In the genomic region with DNA sequence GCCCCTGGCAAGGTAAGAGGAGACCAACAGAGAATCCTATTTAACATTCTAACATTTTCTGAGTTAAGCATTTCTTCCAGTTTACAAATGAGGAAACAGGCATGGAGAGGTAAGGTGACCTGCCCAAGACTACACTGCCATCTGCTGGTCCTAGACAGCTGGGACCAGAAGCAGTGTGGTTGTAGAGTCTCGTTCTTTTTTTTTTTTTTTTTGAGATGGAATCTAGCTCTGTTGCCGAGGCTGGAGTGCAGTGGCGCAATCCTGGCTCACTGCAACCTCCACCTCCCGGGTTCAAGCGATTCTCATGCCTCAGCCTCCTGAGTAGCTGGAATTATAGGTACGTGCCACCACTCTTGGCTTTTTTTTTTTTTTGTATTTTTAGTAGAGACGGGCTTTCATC, we compare ENCODE assay signal across 8 cellular contexts. TPM values are rescaled to one million over a fixed set of nuclear protein-coding genes. Genes with fewer than 3 reads are reported as not detected.
DNase-seq lines count a peak whose midpoint lies in the region; ATAC-seq and TF ChIP-seq lines count a peak whose summit lies in the region.
"Not testable (repeated sequence)": the region's sequence is repeated elsewhere in the genome, so short reads cannot be mapped to it uniquely, and the experiment has no call there.

No MANE protein-coding gene starts in this region.

- peak; percentile 55 for ATAC-seq in GM21528 (IDR thresholded peaks at IDR 0.05; ENCODE audit: low FRiP score, unreplicated experiment)

- not testable (repeated sequence) for H3K27me3 Mint-ChIP-seq in CD4-positive, alpha-beta memory T cell; mesothelial cell of epicardium (ENCODE audit: low read depth)

- not testable (repeated sequence) for H3K4me1 ChIP-seq in CD4-positive, alpha-beta memory T cell (ENCODE audit: insufficient read depth, low read length)

- H3K9me3 Mint-ChIP-seq in CD4-positive, alpha-beta memory T cell; mesothelial cell of epicardium: not testable (repeated sequence)

- POLR2A ChIA-PET in CD4-positive, alpha-beta memory T cell (lab: Charles Lee; ENCODE audit: partially characterized antibody), result not testable (repeated sequence)

- H3K4me3 Mint-ChIP-seq in CD4-positive, alpha-beta memory T cell, result peak overlapping the region in 2 of 8 donors; percentile 39 to 44
- H3K4me3 Mint-ChIP-seq in mesothelial cell of epicardium, result not testable (repeated sequence)

- not testable (repeated sequence) for H3K27ac ChIP-seq in CD4-positive, alpha-beta memory T cell (ENCODE audit: low read depth, low read length); epithelial cell of prostate

- H3K27me3 ChIP-seq in CD4-positive, alpha-beta memory T cell (ENCODE audit: insufficient read depth, low read length), result not testable (repeated sequence)

- peak; percentile 63 to 72 (median 68) for DNase-seq in CD4-positive, alpha-beta memory T cell
- DNase-seq in NAMALWA (ENCODE audit: low spot score), result peak; percentile 91
- peak; percentile 75 for DNase-seq in RPMI7951 (ENCODE audit: low read depth)
- DNase-seq in activated T-cell treated with anti-CD3 and anti-CD28 coated beads for 48 hours (ENCODE audit: low read depth), result peak; percentile 42
- peak; percentile 36 for DNase-seq in epithelial cell of prostate (ENCODE audit: low read depth, low spot score)
- DNase-seq in mesothelial cell of epicardium (ENCODE audit: low spot score in 2 of 2, unreplicated experiment in 2 of 2), result peak in 1 of 2 experiments; percentile 61
- DNase-seq in stimulated activated CD8-positive, alpha-beta memory T cell treated with anti-CD3 and anti-CD28 coated beads, Interleukin-12 subunit alpha, Interleukin-12 subunit beta, amount 100 ng/mL, for 24 hours (ENCODE audit: extremely low read depth), result peak; percentile 19

- not testable (repeated sequence) for H3K36me3 ChIP-seq in CD4-positive, alpha-beta memory T cell (ENCODE audit: insufficient read depth, low read length)

- not testable (repeated sequence) for H3K4me1 Mint-ChIP-seq in CD4-positive, alpha-beta memory T cell; mesothelial cell of epicardium

- H3K4me3 ChIP-seq in CD4-positive, alpha-beta memory T cell (ENCODE audit: low read length in 2 of 2), result not testable (repeated sequence)

- H3K27ac Mint-ChIP-seq in CD4-positive, alpha-beta memory T cell, result peak overlapping the region in 3 of 7 donors; percentile 27 to 36 (median 28)
- H3K27ac Mint-ChIP-seq in mesothelial cell of epicardium, result peak overlapping the region; percentile 45

- intact Hi-C loops in CD4-positive, alpha-beta memory T cell (cut with micrococcal nuclease), result loop anchor here (1.0 to 10.0 kb wide), 5 partner anchors 46 to 565 kb away; a partner anchor contains a TSS

- not testable (repeated sequence) for H3K36me3 Mint-ChIP-seq in CD4-positive, alpha-beta memory T cell; mesothelial cell of epicardium

- CTCF ChIA-PET in CD4-positive, alpha-beta memory T cell (lab: Charles Lee; ENCODE audit: partially characterized antibody), result interaction anchor here (0.6 to 2.9 kb wide), 31 partner anchors 8 to 341 kb away, joined by 3 to 29 read pairs (median 3); no protein-coding TSS in a partner anchor

- H3K9me3 ChIP-seq in CD4-positive, alpha-beta memory T cell (ENCODE audit: control insufficient read depth in 1 of 2, low read length in 2 of 2), result not testable (repeated sequence)

- TF ChIP-seq CTCF in mesothelial cell of epicardium (IDR thresholded peaks at IDR 0.05; ENCODE audit: unreplicated experiment), result peak; percentile 32

RNA-seq across cellular contexts. Expression of a gene that starts 5.3 kb away (rescaled TPM):
- total RNA-seq in CD4-positive, alpha-beta memory T cell, result 1 to 10 TPM in 1 of 2 experiments, under 1 TPM in 1; 0.55 to 1.7 TPM
- polyA plus RNA-seq in CD4-positive, alpha-beta memory T cell, result not detected
- total RNA-seq in RPMI7951 (2014; rRNA removed; shearing (Covaris generic)), result not detected in 2 replicates
- total RNA-seq in mesothelial cell of epicardium, result 0.27 to 0.31 TPM (median 0.31 TPM) in 3 replicates

RNA-seq across cellular contexts. Expression of a gene that starts 28.0 kb away (rescaled TPM):
- 10 to 100 TPM; 53.9 to 59.6 TPM for total RNA-seq in CD4-positive, alpha-beta memory T cell
- 100 to 1,000 TPM; 114 to 152 TPM for polyA plus RNA-seq in CD4-positive, alpha-beta memory T cell
- total RNA-seq in RPMI7951 (2014; rRNA removed; shearing (Covaris generic)), result 179 and 223 TPM in 2 replicates
- total RNA-seq in mesothelial cell of epicardium, result 88.9 to 97.2 TPM (median 91.7 TPM) in 3 replicates

RNA-seq across cellular contexts. Expression of a gene that starts 45.9 kb away (rescaled TPM):
- total RNA-seq in CD4-positive, alpha-beta memory T cell, result 10 to 100 TPM; 63.6 to 68.3 TPM
- 10 to 100 TPM; 22.3 to 33.6 TPM for polyA plus RNA-seq in CD4-positive, alpha-beta memory T cell
- total RNA-seq in RPMI7951 (2014; rRNA removed; shearing (Covaris generic)), result 39.2 and 55.2 TPM in 2 replicates
- total RNA-seq in mesothelial cell of epicardium, result 62.6 to 69.8 TPM (median 69.5 TPM) in 3 replicates
